ENCODE assay signal across 17 cellular contexts in the genomic region with DNA sequence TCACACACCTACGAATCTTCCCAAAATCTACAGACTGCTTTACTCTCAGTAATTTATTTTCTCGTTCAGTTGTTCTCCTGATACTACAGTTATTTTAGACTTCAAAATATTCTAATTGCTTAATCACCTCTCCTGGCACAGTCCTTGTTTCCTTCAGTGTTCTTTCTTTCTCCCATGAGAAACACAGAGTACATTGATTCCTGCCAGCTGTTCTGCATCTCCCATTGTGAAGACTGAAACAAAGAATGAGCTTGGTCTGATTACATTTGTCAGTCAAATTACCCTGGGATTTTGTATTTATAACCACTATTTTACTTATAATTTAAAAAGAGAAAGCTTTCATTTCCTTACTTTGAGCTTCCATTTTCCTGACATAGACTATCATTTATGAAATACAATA.
DNase-seq lines count a peak whose midpoint lies in the region; TF ChIP-seq lines count a peak whose summit lies in the region.
"Had no signal": no experiment of that assay in that cellular context is flagged by ENCODE, and none has a peak within 500 bp of the region (broad histone marks: within the 10 kb centered on the region; RNA-seq: fewer than 3 reads in every experiment).

No MANE protein-coding gene starts in this region.

- peak overlapping the region; percentile 9 to 24 for H3K27ac ChIP-seq in uterus

- DNase-seq in NCI-H2107 treated with DMSO at 0.1 percent for 48 hours (lab: John Stamatoyannopoulos, UW; ENCODE audit: unreplicated experiment) (peak; percentile 5), NCI-H2107 (lab: John Stamatoyannopoulos, UW) (no peak), choroid plexus epithelial cell (ENCODE audit: low read depth) (peak; percentile 75), left kidney (ENCODE audit: low read depth, low spot score) (peak; percentile 17), uterus (no peak), occipital lobe (lab: John Stamatoyannopoulos, UW) (no peak), ecto neural progenitor cell (ENCODE audit: low spot score) (no peak), NOMO-1 treated with DMSO at 0.1 percent for 48 hours (lab: John Stamatoyannopoulos, UW; ENCODE audit: unreplicated experiment) (no peak)
- DNase-seq: 8988T; amygdala; GDM1; GOT3; islet precursor cell; NCI-H1694 treated with DMSO at 0.1 percent for 48 hours; NK-92 treated with Interleukin-12 subunit alpha and Interleukin-12 subunit beta, amount 100 ng/mL, for 24 hours; right cardiac atrium; stimulated activated naive CD4-positive, alpha-beta T cell treated with Interleukin-2 at 50 U/mL for 16 hours had no signal

- H3K27me3 ChIP-seq in uterus, result no peaks in the 10 kb centered on the region

- H3K36me3 ChIP-seq in uterus, result no peaks in the 10 kb centered on the region

- no peaks in the 10 kb centered on the region for H3K9me3 ChIP-seq in uterus

- H3K4me3 ChIP-seq in choroid plexus epithelial cell (ENCODE audit: low read depth, low read length), result no peak overlapping the region
- H3K4me3 ChIP-seq in uterus, result no peak overlapping the region

- no peaks in the 10 kb centered on the region for H3K4me1 ChIP-seq in uterus

- no peak for TF ChIP-seq CTCF in choroid plexus epithelial cell (conservative IDR thresholded peaks at IDR 0.05; ENCODE audit: low read depth, low read length)
- TF ChIP-seq CTCF in uterus (IDR thresholded peaks at IDR 0.05), result no peak

- intact Hi-C loops in uterus (cut with DNase I; ENCODE audit: low total_unique reads), result no loop called here

- no peak for TF ChIP-seq POLR2A in uterus (IDR thresholded peaks at IDR 0.05)

Comparison
In these comparisons a context has a peak if more than half of its experiments do, and no peak if none do; other contexts are left out.
1. DNase-seq: peak in NCI-H2107 treated with DMSO at 0.1 percent for 48 hours (single experiment), choroid plexus epithelial cell (single experiment) and left kidney (single experiment); none in NCI-H2107 (single experiment), uterus (0 of 2), occipital lobe (single experiment), ecto neural progenitor cell (single experiment) and NOMO-1 treated with DMSO at 0.1 percent for 48 hours (single experiment).